In genomic region chr1:110634086-110634454, GRCh38 we compare ENCODE assay signal across 17 cellular contexts. TPM values are rescaled to one million over a fixed set of nuclear protein-coding genes. Genes with fewer than 3 reads are reported as not detected.
A peak's percentile ranks its signal among the peaks of the same experiment; 100 is the strongest.
DNase-seq lines count a peak whose midpoint lies in the region; ATAC-seq, FAIRE-seq and TF ChIP-seq lines count a peak whose summit lies in the region.
"Had no signal": no experiment of that assay in that cellular context is flagged by ENCODE, and none has a peak within 500 bp of the region (broad histone marks: within the 10 kb centered on the region; RNA-seq: fewer than 3 reads in every experiment).

No MANE protein-coding gene starts in this region.

- WGBS in spleen, 5 donors, result 81 to 100% (median 92%) methylated on average over 1 of the region's 1 CpG
- 68 to 82% methylated on average over 1 of the region's 1 CpG for WGBS in testis, 2 donors

- ATAC-seq in activated T-helper 17 cell treated with anti-CD3 and anti-CD28 coated beads, Interleukin-2, amount 50 U/mL, for 72 hours (replicated peaks), result no peak

- no peak overlapping the region for H3K4me3 Mint-ChIP-seq in activated naive CD4-positive, alpha-beta T cell treated with anti-CD3 and anti-CD28 coated beads for 36 hours
- no peak overlapping the region for H3K4me3 Mint-ChIP-seq in activated T-helper 17 cell treated with anti-CD3 and anti-CD28 coated beads, Interleukin-2, amount 50 U/mL, for 72 hours
- H3K4me3 Mint-ChIP-seq: H9, neural crest cell had no signal

- H3K4me1 Mint-ChIP-seq in activated naive CD4-positive, alpha-beta T cell treated with anti-CD3 and anti-CD28 coated beads for 36 hours (ENCODE audit: low read depth), result peaks cover 64% of the 10 kb centered on the region
- H3K4me1 Mint-ChIP-seq in activated T-helper 17 cell treated with anti-CD3 and anti-CD28 coated beads, Interleukin-2, amount 50 U/mL, for 72 hours, result peaks cover 48% of the 10 kb centered on the region
- H3K4me1 Mint-ChIP-seq: H9, neural crest cell had no signal

- FAIRE-seq in GM19239 (lab: Jason Lieb, UNC), result no peak
- FAIRE-seq: D721Med, keratinocyte had no signal

- intact Hi-C loops in activated naive CD4-positive, alpha-beta T cell treated with anti-CD3 and anti-CD28 coated beads for 36 hours (cut with micrococcal nuclease), result loop anchor here (5.0 to 10.0 kb wide), 3 partner anchors 328 to 971 kb away; partner anchors contain the start of gene LRIF1
- intact Hi-C loops in spleen (cut with DNase I; ENCODE audit: low total_unique reads) (loop anchor here (5.0 kb wide), 1 partner anchor 133 kb away; no protein-coding TSS in a partner anchor), testis (cut with DNase I; ENCODE audit: low total_unique reads) (loop anchor here (5.0 kb wide), 1 partner anchor 133 kb away; no protein-coding TSS in a partner anchor)

- no peaks in the 10 kb centered on the region for H3K9me3 Mint-ChIP-seq in activated naive CD4-positive, alpha-beta T cell treated with anti-CD3 and anti-CD28 coated beads for 36 hours
- no peaks in the 10 kb centered on the region for H3K9me3 Mint-ChIP-seq in activated T-helper 17 cell treated with anti-CD3 and anti-CD28 coated beads, Interleukin-2, amount 50 U/mL, for 72 hours
- H3K9me3 Mint-ChIP-seq: H9, neural crest cell had no signal

- H3K27me3 ChIP-seq in spleen (replicated peaks in 1 of 7) (no peaks in the 10 kb centered on the region), testis (no peaks in the 10 kb centered on the region)
- H3K27me3 ChIP-seq: cardiac muscle cell had no signal

- H3K4me3 ChIP-seq in HEK293 (ENCODE audit: low read depth, low read length), result no peak overlapping the region
- H3K4me3 ChIP-seq in spleen, result no peak overlapping the region
- H3K4me3 ChIP-seq in testis, result no peak overlapping the region
- H3K4me3 ChIP-seq: cardiac muscle cell had no signal

- TF ChIP-seq POLR2A in spleen (IDR thresholded peaks at IDR 0.05), result no peak
- no peak for TF ChIP-seq POLR2A in testis (IDR thresholded peaks at IDR 0.05)

- POLR2A ChIA-PET in HEK293 (lab: Yijun Ruan, JAX), result no interaction called here

- no peak for TF ChIP-seq CTCF in HEK293 (tag by site-specific recombination; IDR thresholded peaks at IDR 0.05)
- no peak for TF ChIP-seq CTCF in spleen (IDR thresholded peaks at IDR 0.05 in 8 of 11, conservative IDR thresholded peaks at IDR 0.05 in 3 of 11)
- TF ChIP-seq CTCF in testis (IDR thresholded peaks at IDR 0.05), result no peak

- H3K4me1 ChIP-seq in HEK293 (ENCODE audit: control insufficient read depth, insufficient read depth, low read length) (no peaks in the 10 kb centered on the region), spleen (peaks cover 35 to 90% (median 78%) of the 10 kb centered on the region in 6 donors), testis (peaks cover 5% of the 10 kb centered on the region)

- no peak for DNase-seq in activated naive CD4-positive, alpha-beta T cell treated with anti-CD3 and anti-CD28 coated beads for 36 hours
- DNase-seq in activated naive CD4-positive, alpha-beta T cell (lab: John Stamatoyannopoulos, UW), result no peak
- DNase-seq in spleen (no peak), GM19239 (ENCODE audit: insufficient read length, low spot score) (no peak), testis (no peak), Kasumi-1 (lab: John Stamatoyannopoulos, UW) (no peak)
- DNase-seq: GF-D8, H9, mesendoderm, NCI-H345, SIG-M5 had no signal

- CTCF ChIA-PET in activated naive CD4-positive, alpha-beta T cell treated with anti-CD3 and anti-CD28 coated beads for 36 hours (lab: Charles Lee), result interaction anchor here (0.9 to 10.8 kb wide), 5 partner anchors 13 to 131 kb away, joined by 3 to 135 read pairs (median 11); no protein-coding TSS in a partner anchor
- CTCF ChIA-PET in HEK293 (lab: Yijun Ruan, JAX), result interaction anchor here (1.2 to 3.8 kb wide), 2 partner anchors 15 to 131 kb away, joined by 3 to 24 read pairs; no protein-coding TSS in a partner anchor

- H3K27me3 Mint-ChIP-seq in activated naive CD4-positive, alpha-beta T cell treated with anti-CD3 and anti-CD28 coated beads for 36 hours (ENCODE audit: low read depth), result no peaks in the 10 kb centered on the region
- no peaks in the 10 kb centered on the region for H3K27me3 Mint-ChIP-seq in activated T-helper 17 cell treated with anti-CD3 and anti-CD28 coated beads, Interleukin-2, amount 50 U/mL, for 72 hours

- peak overlapping the region; percentile 95 for H3K27ac Mint-ChIP-seq in activated naive CD4-positive, alpha-beta T cell treated with anti-CD3 and anti-CD28 coated beads for 36 hours
- H3K27ac Mint-ChIP-seq in activated T-helper 17 cell treated with anti-CD3 and anti-CD28 coated beads, Interleukin-2, amount 50 U/mL, for 72 hours, result peak overlapping the region; percentile 92
- H3K27ac Mint-ChIP-seq: H9 had no signal

- H3K27ac ChIP-seq in HEK293 (ENCODE audit: extremely low read depth, low read depth, low read length) (no peak overlapping the region), spleen (peak overlapping the region in 6 of 8 donors; percentile 52 to 85 (median 74)), testis (no peak overlapping the region)
- H3K27ac ChIP-seq: cardiac muscle cell had no signal

- no peaks in the 10 kb centered on the region for H3K36me3 Mint-ChIP-seq in activated naive CD4-positive, alpha-beta T cell treated with anti-CD3 and anti-CD28 coated beads for 36 hours (ENCODE audit: low read depth)
- H3K36me3 Mint-ChIP-seq in activated T-helper 17 cell treated with anti-CD3 and anti-CD28 coated beads, Interleukin-2, amount 50 U/mL, for 72 hours (ENCODE audit: low read depth), result no peaks in the 10 kb centered on the region

- H3K36me3 ChIP-seq in HEK293 (ENCODE audit: control insufficient read depth in 2 of 2, insufficient read depth in 1 of 2, low read length in 2 of 2), result no peaks in the 10 kb centered on the region
- no peaks in the 10 kb centered on the region for H3K36me3 ChIP-seq in spleen
- no peaks in the 10 kb centered on the region for H3K36me3 ChIP-seq in testis (ENCODE audit: low read depth, missing control alignments)
- H3K36me3 ChIP-seq: cardiac muscle cell had no signal

- no peaks in the 10 kb centered on the region for H3K9me3 ChIP-seq in HEK293 (ENCODE audit: control insufficient read depth, insufficient read depth, low read depth, low read length)
- H3K9me3 ChIP-seq in spleen, result no peaks in the 10 kb centered on the region
- no peaks in the 10 kb centered on the region for H3K9me3 ChIP-seq in testis

TF ChIP-seq in HEK293, 187 proteins besides CTCF, POLR2A, EP300 and RAD21:
- no peak for TF ChIP-seq ZNF174 (tag by site-specific recombination; IDR thresholded peaks at IDR 0.05)
- TF ChIP-seq GLIS1 (tag by site-specific recombination; IDR thresholded peaks at IDR 0.05), result peak; percentile 20; the same call in 1 of the 2 replicates

RNA-seq across cellular contexts. Expression of gene KCNA2, which starts 27.9 kb away (rescaled TPM):
- total RNA-seq in activated naive CD4-positive, alpha-beta T cell treated with anti-CD3 and anti-CD28 coated beads for 36 hours, result under 1 TPM; 0.19 to 0.64 TPM
- total RNA-seq in activated T-helper 17 cell treated with anti-CD3 and anti-CD28 coated beads, Interleukin-2, amount 50 U/mL, for 72 hours, result 1 to 10 TPM; 1.6 to 4.7 TPM
- 1 to 10 TPM in 5 of 7 donors, under 1 TPM in 2; 0.65 to 2.6 (median 1.4) TPM for total RNA-seq in spleen
- under 1 TPM; 0.09 to 0.13 (median 0.11) TPM for polyA plus RNA-seq in spleen
- 1 to 10 TPM; 6.1 TPM for total RNA-seq in testis
- 3.7 TPM for polyA plus RNA-seq in testis (ENCODE audit: insufficient read depth, low read depth, low replicate concordance)

RNA-seq across cellular contexts. Expression of gene KCNA3, which starts 40.7 kb away (rescaled TPM):
- total RNA-seq in activated naive CD4-positive, alpha-beta T cell treated with anti-CD3 and anti-CD28 coated beads for 36 hours, result 10 to 100 TPM; 15.3 to 15.4 TPM
- total RNA-seq in activated T-helper 17 cell treated with anti-CD3 and anti-CD28 coated beads, Interleukin-2, amount 50 U/mL, for 72 hours, result 10 to 100 TPM; 22.7 to 61.7 TPM
- total RNA-seq in spleen, result 10 to 100 TPM; 20.4 to 45.8 (median 28.4) TPM
- polyA plus RNA-seq in spleen, result 1 to 10 TPM in 1 of 3 donors, under 1 TPM in 2; 0.30 to 1.4 (median 0.96) TPM
- 1 to 10 TPM; 3.4 to 6.7 TPM for total RNA-seq in testis
- 1.3 TPM for polyA plus RNA-seq in testis (ENCODE audit: insufficient read depth, low read depth, low replicate concordance)
- polyA plus RNA-seq: cardiac muscle cell, keratinocyte had no signal

Comparison
In these comparisons a context has a peak if more than half of its experiments do, and no peak if none do; other contexts are left out.
1. H3K27ac ChIP-seq: peak in spleen (6 of 8); none in HEK293 (single experiment) and testis (0 of 2).